ENCODE assay signal across 28 cellular contexts in the genomic region with DNA sequence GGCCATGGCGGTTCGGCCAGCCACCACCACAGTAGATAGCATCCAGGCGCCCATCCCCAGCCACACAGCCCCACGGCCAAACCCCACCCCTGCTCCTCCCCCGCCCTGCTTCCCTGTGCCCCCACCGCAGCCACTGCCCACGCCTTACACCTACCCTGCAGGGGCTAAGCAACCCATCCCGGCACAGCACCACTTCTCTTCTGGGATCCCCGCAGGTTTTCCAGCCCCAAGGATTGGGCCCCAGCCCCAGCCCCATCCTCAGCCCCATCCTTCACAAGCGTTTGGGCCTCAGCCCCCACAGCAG.
"Had no signal": no experiment of that assay in that cellular context is flagged by ENCODE, and none has a peak within 500 bp of the region (broad histone marks: within the 10 kb centered on the region; RNA-seq: fewer than 3 reads in every experiment).

No MANE protein-coding gene starts in this region.

- DNase-seq: activated B cell treated with CpG ODN at 0.5 μM for 24 hours; activated CD4-positive, alpha-beta T cell treated with anti-CD3 and anti-CD28 coated beads for 48 hours; activated CD4-positive, alpha-beta T cell treated with anti-CD3 and anti-CD28 coated beads, Interleukin-2, amount 50 U/mL, for 1 hour; activated CD4-positive, alpha-beta T cell treated with anti-CD3 and anti-CD28 coated beads, Interleukin-2, amount 50 U/mL, for 48 hours; activated CD8-positive, alpha-beta memory T cell treated with anti-CD3 and anti-CD28 coated beads for 24 hours; activated CD8-positive, alpha-beta T cell treated with anti-CD3 and anti-CD28 coated beads for 36 hours; activated effector memory CD4-positive, alpha-beta T cell treated with Interleukin-2 at 50 U/mL for 16 hours; activated gamma-delta T cell treated with Interleukin-2 at 50 U/mL for 16 hours; activated naive CD4-positive, alpha-beta T cell treated with anti-CD3 and anti-CD28 coated beads for 36 hours; activated naive CD8-positive, alpha-beta T cell treated with anti-CD3 and anti-CD28 coated beads, Interleukin-2, amount 10 ng/mL, durations not matched to agents 7 days and 5 days; activated T-cell treated with anti-CD3 and anti-CD28 coated beads, Interleukin-2, amount 50 U/mL, for 4 hours; central memory CD4-positive, alpha-beta T cell; cerebellar nuclear complex; colonic mucosa; effector CD8-positive, alpha-beta T cell; foreskin fibroblast; head of caudate nucleus; T-helper 1 cell; T1000; WERI-Rb-1 had no signal

- H3K27me3 ChIP-seq: ascending aorta, breast epithelium, cardiac muscle cell, colonic mucosa had no signal

- H3K4me3 Mint-ChIP-seq: activated B cell treated with CpG ODN at 0.5 μM for 24 hours; activated CD8-positive, alpha-beta T cell treated with anti-CD3 and anti-CD28 coated beads for 36 hours; activated naive CD4-positive, alpha-beta T cell treated with anti-CD3 and anti-CD28 coated beads for 36 hours; activated naive CD8-positive, alpha-beta T cell treated with anti-CD3 and anti-CD28 coated beads, Interleukin-2, amount 10 ng/mL, durations not matched to agents 7 days and 5 days; activated T-cell treated with anti-CD3 and anti-CD28 coated beads, Interleukin-2, amount 50 U/mL, for 4 hours; activated T-helper 17 cell treated with anti-CD3 and anti-CD28 coated beads, Interleukin-2, amount 50 U/mL, for 72 hours; brain had no signal

- H3K9me3 ChIP-seq: ascending aorta, breast epithelium, colonic mucosa had no signal

- H3K27ac Mint-ChIP-seq: activated B cell treated with CpG ODN at 0.5 μM for 24 hours; activated CD8-positive, alpha-beta T cell treated with anti-CD3 and anti-CD28 coated beads for 36 hours; activated naive CD4-positive, alpha-beta T cell treated with anti-CD3 and anti-CD28 coated beads for 36 hours; activated naive CD8-positive, alpha-beta T cell treated with anti-CD3 and anti-CD28 coated beads, Interleukin-2, amount 10 ng/mL, durations not matched to agents 7 days and 5 days; activated T-helper 17 cell treated with anti-CD3 and anti-CD28 coated beads, Interleukin-2, amount 50 U/mL, for 72 hours; brain had no signal

- ATAC-seq: activated CD4-positive, CD25-positive, alpha-beta regulatory T cell treated with anti-CD3 and anti-CD28 coated beads, Interleukin-2, amount 50 U/mL, for 24 hours; activated CD8-positive, alpha-beta T cell treated with anti-CD3 and anti-CD28 coated beads for 36 hours; activated naive CD4-positive, alpha-beta T cell treated with anti-CD3 and anti-CD28 coated beads, Interleukin-2, amount 50 U/mL, for 72 hours; activated T-cell treated with anti-CD3 and anti-CD28 coated beads, Interleukin-2, amount 50 U/mL, for 4 hours; activated T-helper 17 cell treated with anti-CD3 and anti-CD28 coated beads, Interleukin-2, amount 50 U/mL, for 72 hours; esophagus mucosa had no signal

- H3K4me1 Mint-ChIP-seq: activated T-helper 17 cell treated with anti-CD3 and anti-CD28 coated beads, Interleukin-2, amount 50 U/mL, for 72 hours; brain had no signal

- H3K27ac ChIP-seq: ascending aorta, breast epithelium, cardiac muscle cell, colonic mucosa, WERI-Rb-1 had no signal

- H3K4me3 ChIP-seq: ascending aorta, breast epithelium, cardiac muscle cell, colonic mucosa had no signal

- H3K9me3 Mint-ChIP-seq: activated B cell treated with CpG ODN at 0.5 μM for 24 hours; activated CD8-positive, alpha-beta T cell treated with anti-CD3 and anti-CD28 coated beads for 36 hours; activated naive CD4-positive, alpha-beta T cell treated with anti-CD3 and anti-CD28 coated beads for 36 hours; activated naive CD4-positive, alpha-beta T cell treated with anti-CD3 and anti-CD28 coated beads, Interleukin-2, amount 50 U/mL, for 72 hours; activated naive CD8-positive, alpha-beta T cell treated with anti-CD3 and anti-CD28 coated beads, Interleukin-2, amount 10 ng/mL, durations not matched to agents 7 days and 5 days; activated T-cell treated with anti-CD3 and anti-CD28 coated beads, Interleukin-2, amount 50 U/mL, for 4 hours; activated T-helper 17 cell treated with anti-CD3 and anti-CD28 coated beads, Interleukin-2, amount 50 U/mL, for 72 hours; brain had no signal

- H3K36me3 Mint-ChIP-seq: activated naive CD4-positive, alpha-beta T cell treated with anti-CD3 and anti-CD28 coated beads, Interleukin-2, amount 50 U/mL, for 72 hours had no signal

- H3K27me3 Mint-ChIP-seq: activated B cell treated with CpG ODN at 0.5 μM for 24 hours; activated CD8-positive, alpha-beta T cell treated with anti-CD3 and anti-CD28 coated beads for 36 hours; activated naive CD8-positive, alpha-beta T cell treated with anti-CD3 and anti-CD28 coated beads, Interleukin-2, amount 10 ng/mL, durations not matched to agents 7 days and 5 days; activated T-helper 17 cell treated with anti-CD3 and anti-CD28 coated beads, Interleukin-2, amount 50 U/mL, for 72 hours; brain had no signal
